Comparison of ENCODE assay signal across 22 cellular contexts in genomic region chr22:20650294-20651207, GRCh38.
DNase-seq lines count a peak whose midpoint lies in the region; ATAC-seq, FAIRE-seq and TF ChIP-seq lines count a peak whose summit lies in the region.
"Had no signal": no experiment of that assay in that cellular context is flagged by ENCODE, and none has a peak within 500 bp of the region (broad histone marks: within the 10 kb centered on the region; RNA-seq: fewer than 3 reads in every experiment).

No MANE protein-coding gene starts in this region.

- peak; percentile 15 for DNase-seq in activated CD8-positive, alpha-beta memory T cell treated with anti-CD3 and anti-CD28 coated beads for 24 hours
- no peak for DNase-seq in activated CD8-positive, alpha-beta memory T cell treated with anti-CD3 and anti-CD28 coated beads, Interleukin-2, amount 50 U/mL, for 48 hours
- DNase-seq in bronchial epithelial cell (ENCODE audit: low read depth) (no peak), lung (ENCODE audit: low spot score) (peak; percentile 19), testis (peak; percentile 10), superior temporal gyrus (ENCODE audit: extremely low spot score) (no peak), small intestine (no peak)
- DNase-seq: C1 segment of cervical spinal cord, GF-D8, HCEC 1CT, IMR-90, Kasumi-1, MM.1S, NCI-H1105, NCI-H1694, NCI-H2107, NCI-H2227 treated with DMSO at 0.1 percent for 48 hours, NCI-H524 had no signal

- H3K4me1 ChIP-seq in lung (ENCODE audit: control insufficient read depth in 2 of 2, insufficient read depth in 2 of 2, low read length in 2 of 2) (peaks cover 0 to 4% of the 10 kb centered on the region in 2 donors), testis (no peaks in the 10 kb centered on the region), small intestine (ENCODE audit: control insufficient read depth in 2 of 2, insufficient read depth in 1 of 2, low read depth in 1 of 2, low read length in 1 of 2) (no peaks in the 10 kb centered on the region)

- peak; percentile 62 for FAIRE-seq in bronchial epithelial cell (lab: Jason Lieb, UNC)
- no peak for FAIRE-seq in small intestine (lab: Jason Lieb, UNC)
- FAIRE-seq: A204.1, GM12891, GM19239 had no signal

- no peak for TF ChIP-seq POLR2A in testis (IDR thresholded peaks at IDR 0.05)

- H3K36me3 ChIP-seq in bronchial epithelial cell (ENCODE audit: control insufficient read depth, insufficient read depth, low read length) (no peaks in the 10 kb centered on the region), lung (ENCODE audit: control insufficient read depth in 2 of 2, insufficient read depth in 2 of 2, low read length in 2 of 2) (no peaks in the 10 kb centered on the region), testis (ENCODE audit: low read depth, missing control alignments) (no peaks in the 10 kb centered on the region), small intestine (ENCODE audit: control insufficient read depth in 2 of 2, insufficient read depth in 2 of 2, low read length in 2 of 2) (no peaks in the 10 kb centered on the region)

- ATAC-seq in lung (ENCODE audit: insufficient read depth, low FRiP score), result no peak
- ATAC-seq in GM21515 (IDR thresholded peaks at IDR 0.05; ENCODE audit: unreplicated experiment), result no peak

- H3K27ac ChIP-seq in lung (ENCODE audit: low read depth in 1 of 2, low read length in 1 of 2) (no peak overlapping the region), testis (no peak overlapping the region), small intestine (ENCODE audit: low read depth in 1 of 2, low read length in 1 of 2) (no peak overlapping the region)

- TF ChIP-seq CTCF in bronchial epithelial cell (IDR thresholded peaks at IDR 0.05; ENCODE audit: insufficient read depth, low read length, severe bottlenecking) (no peak), lung (IDR thresholded peaks at IDR 0.05; ENCODE audit: control extremely low read depth, extremely low read depth) (no peak), testis (IDR thresholded peaks at IDR 0.05) (no peak)

- no peak overlapping the region for H3K4me3 ChIP-seq in bronchial epithelial cell (ENCODE audit: low read depth, low read length)
- no peak overlapping the region for H3K4me3 ChIP-seq in lung
- H3K4me3 ChIP-seq in testis, result no peak overlapping the region
- no peak overlapping the region for H3K4me3 ChIP-seq in small intestine (ENCODE audit: low read depth in 1 of 2, low read length in 2 of 2)

- WGBS in lung, 2 donors, result 89 to 94% methylated on average over 13 of the region's 13 CpGs
- 83 to 84% methylated on average over 13 of the region's 13 CpGs for WGBS in testis, 2 donors
- WGBS in small intestine, 3 donors, result 82 to 88% (median 88%) methylated on average over 13 of the region's 13 CpGs

- no peaks in the 10 kb centered on the region for H3K27me3 ChIP-seq in bronchial epithelial cell (ENCODE audit: control insufficient read depth, insufficient read depth, low read length)
- H3K27me3 ChIP-seq in lung (ENCODE audit: control insufficient read depth, insufficient read depth), result no peaks in the 10 kb centered on the region
- no peaks in the 10 kb centered on the region for H3K27me3 ChIP-seq in testis
- no peaks in the 10 kb centered on the region for H3K27me3 ChIP-seq in small intestine (ENCODE audit: control insufficient read depth in 2 of 2, insufficient read depth in 2 of 2, low read length in 2 of 2)

- intact Hi-C loops in testis (cut with DNase I; ENCODE audit: low total_unique reads), result no loop called here

- no peaks in the 10 kb centered on the region for H3K9me3 ChIP-seq in lung (ENCODE audit: control insufficient read depth in 2 of 2, insufficient read depth in 1 of 2, low read length in 1 of 2)
- H3K9me3 ChIP-seq in testis, result no peaks in the 10 kb centered on the region
- no peaks in the 10 kb centered on the region for H3K9me3 ChIP-seq in small intestine (ENCODE audit: control insufficient read depth, low read depth)

Comparison
In these comparisons a context has a peak if more than half of its experiments do, and no peak if none do; other contexts are left out.
1. DNase-seq: peak in activated CD8-positive, alpha-beta memory T cell treated with anti-CD3 and anti-CD28 coated beads for 24 hours (single experiment), lung (single experiment) and testis (single experiment); none in activated CD8-positive, alpha-beta memory T cell treated with anti-CD3 and anti-CD28 coated beads, Interleukin-2, amount 50 U/mL, for 48 hours (single experiment), bronchial epithelial cell (single experiment), superior temporal gyrus (single experiment) and small intestine (single experiment).